Comparison of ENCODE assay signal across 8 cellular contexts in the genomic region with DNA sequence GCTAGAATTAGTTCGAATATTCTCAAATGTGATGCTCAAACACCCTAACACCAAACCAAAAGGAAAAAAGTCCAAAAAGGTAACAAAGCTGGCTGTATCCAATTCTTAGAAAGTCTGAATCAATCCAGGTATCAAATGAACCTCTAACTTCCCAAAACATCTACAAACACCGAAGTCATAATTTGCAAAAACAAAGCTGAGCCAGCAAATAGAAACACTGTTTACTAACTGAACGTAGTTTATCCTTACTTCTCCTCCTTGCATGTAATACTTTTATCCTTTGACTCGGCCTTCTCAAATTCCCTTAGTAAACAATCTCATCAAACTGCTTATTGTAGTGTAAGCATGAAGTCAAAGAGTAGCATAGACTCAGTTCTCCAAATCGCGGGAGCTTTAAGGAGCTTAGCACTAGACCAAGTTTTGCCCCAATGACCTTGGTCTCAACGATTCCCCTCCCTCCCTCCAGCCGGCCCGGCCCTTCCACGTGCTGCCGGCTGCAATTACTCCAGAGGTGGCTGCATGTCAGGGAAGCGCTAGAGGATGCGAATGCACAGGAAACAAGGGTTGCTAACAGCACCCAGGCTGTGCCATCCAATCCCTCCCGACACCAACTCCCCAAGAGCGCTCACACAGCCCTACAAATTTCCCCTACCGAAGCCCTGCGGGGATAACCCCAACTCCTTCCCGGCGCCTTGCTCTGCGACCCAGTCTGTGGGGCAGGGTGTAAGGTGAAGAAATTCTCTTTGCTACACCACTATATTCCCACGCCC. TPM values are rescaled to one million over a fixed set of nuclear protein-coding genes. Genes with fewer than 3 reads are reported as not detected.
DNase-seq lines count a peak whose midpoint lies in the region; ATAC-seq and TF ChIP-seq lines count a peak whose summit lies in the region.

No MANE protein-coding gene starts in this region.

- 1% methylated on average over 20 of the region's 21 CpGs for WGBS in SK-N-SH (ENCODE audit: low lambda C conversion rate)
- WGBS in liver = 3% methylated on average over 21 of the region's 21 CpGs

- peaks cover 57% of the 10 kb centered on the region for H3K79me2 ChIP-seq in SK-N-SH (ENCODE audit: insufficient read depth)

- no peaks in the 10 kb centered on the region for H3K27me3 ChIP-seq in SK-N-SH (ENCODE audit: insufficient read depth)
- H3K27me3 ChIP-seq in liver (ENCODE audit: control insufficient read depth in 4 of 4, insufficient read depth in 4 of 4, low read length in 3 of 4) = no peaks in the 10 kb centered on the region

- peak; percentile 35 for ATAC-seq in GM21529 (IDR thresholded peaks at IDR 0.05; ENCODE audit: unreplicated experiment)

- peak; percentile 50 for DNase-seq in GM03348 (ENCODE audit: low spot score)
- peak; percentile 40 for DNase-seq in HuH-7 (ENCODE audit: low spot score)
- peak; percentile 47 for DNase-seq in SK-N-SH
- DNase-seq in cerebellum (ENCODE audit: low spot score) = peak; percentile 5
- DNase-seq in stimulated activated CD8-positive, alpha-beta memory T cell treated with anti-CD3 and anti-CD28 coated beads, Interleukin-4, amount 100 ng/mL, for 48 hours = peak; percentile 51
- DNase-seq in NCI-H2107 (lab: John Stamatoyannopoulos, UW) = no peak

- H3K9ac ChIP-seq in SK-N-SH = peak overlapping the region; percentile 97
- H3K9ac ChIP-seq in liver (ENCODE audit: low read depth in 1 of 2, low read length in 2 of 2) = peak overlapping the region; percentile 48 to 64

- POLR2A ChIA-PET in SK-N-SH (lab: Yijun Ruan, JAX) = interaction anchor here (1.0 kb wide), 1 partner anchor 61 kb away, joined by 3 read pairs; no protein-coding TSS in a partner anchor

- peak overlapping the region; percentile 100 for H2AFZ ChIP-seq in SK-N-SH (ENCODE audit: low read depth)

- H3K4me2 ChIP-seq in SK-N-SH = peak overlapping the region; percentile 95

- peak overlapping the region; percentile 85 to 94 for H3K4me3 ChIP-seq in SK-N-SH (ENCODE audit: low read depth in 2 of 2, low read length in 1 of 2)
- H3K4me3 ChIP-seq in liver (ENCODE audit: low read depth in 1 of 3, low read length in 3 of 3) = peak overlapping the region; percentile 74 to 94 (median 93)

- H3K9me3 ChIP-seq in SK-N-SH (no peaks in the 10 kb centered on the region), liver (ENCODE audit: control insufficient read depth in 4 of 4, low read length in 3 of 4) (no peaks in the 10 kb centered on the region)

- TF ChIP-seq RAD21 in SK-N-SH (IDR thresholded peaks at IDR 0.05; ENCODE audit: low read length) (no peak), liver (IDR thresholded peaks at IDR 0.05) (no peak)

- peak overlapping the region; percentile 70 to 83 for H3K27ac ChIP-seq in SK-N-SH (ENCODE audit: low read depth in 2 of 2, low read length in 1 of 2)
- H3K27ac ChIP-seq in liver (ENCODE audit: low read depth in 1 of 2, low read length in 2 of 2) = peak overlapping the region; percentile 84 to 87

- peaks cover 10 to 13% of the 10 kb centered on the region in 2 experiments for H3K36me3 ChIP-seq in SK-N-SH (replicated peaks in 1 of 2; ENCODE audit: control insufficient read depth in 1 of 2, insufficient read depth in 2 of 2, low read length in 1 of 2)
- peaks cover 0 to 2% (median 0%) of the 10 kb centered on the region in 4 donors for H3K36me3 ChIP-seq in liver (ENCODE audit: control insufficient read depth in 4 of 4, insufficient read depth in 3 of 4, low read depth in 1 of 4, low read length in 3 of 4)

- no peaks in the 10 kb centered on the region for H4K20me1 ChIP-seq in SK-N-SH (ENCODE audit: insufficient read depth)

- TF ChIP-seq CTCF in SK-N-SH (IDR thresholded peaks at IDR 0.05) = no peak
- TF ChIP-seq CTCF in liver (IDR thresholded peaks at IDR 0.05; ENCODE audit: low read depth, low read length, missing input control) = no peak

- no peak for TF ChIP-seq EP300 in SK-N-SH (IDR thresholded peaks at IDR 0.05; ENCODE audit: borderline replicate concordance in 1 of 2, low read depth in 1 of 2, low read length in 1 of 2)

- H3K9me2 ChIP-seq in SK-N-SH = no peaks in the 10 kb centered on the region

- CTCF ChIA-PET in SK-N-SH (lab: Yijun Ruan, JAX) = interaction anchor here (0.6 kb wide), 1 partner anchor 11 kb away, joined by 3 read pairs; no protein-coding TSS in a partner anchor

- no peaks in the 10 kb centered on the region for H3F3A ChIP-seq in SK-N-SH (replicated peaks; ENCODE audit: insufficient read depth)

- H3K4me1 ChIP-seq in SK-N-SH (ENCODE audit: control insufficient read depth in 1 of 2, insufficient read depth in 2 of 2, low read depth in 1 of 2, low read length in 1 of 2) = peaks cover 2 to 8% of the 10 kb centered on the region in 2 experiments; a peak in 3 of 4 replicates
- H3K4me1 ChIP-seq in liver (ENCODE audit: control insufficient read depth in 4 of 4, insufficient read depth in 4 of 4, low read length in 3 of 4) = peaks cover 5 to 16% (median 10%) of the 10 kb centered on the region in 4 donors

TF ChIP-seq in SK-N-SH, 30 proteins besides CTCF, POLR2A, EP300 and RAD21 (continues in another document):
- no peak for TF ChIP-seq RXRA (IDR thresholded peaks at IDR 0.05; ENCODE audit: borderline replicate concordance, low read depth)
- no peak for TF ChIP-seq FOXM1 (IDR thresholded peaks at IDR 0.05; ENCODE audit: low read depth)
- TF ChIP-seq, protein P1, sequence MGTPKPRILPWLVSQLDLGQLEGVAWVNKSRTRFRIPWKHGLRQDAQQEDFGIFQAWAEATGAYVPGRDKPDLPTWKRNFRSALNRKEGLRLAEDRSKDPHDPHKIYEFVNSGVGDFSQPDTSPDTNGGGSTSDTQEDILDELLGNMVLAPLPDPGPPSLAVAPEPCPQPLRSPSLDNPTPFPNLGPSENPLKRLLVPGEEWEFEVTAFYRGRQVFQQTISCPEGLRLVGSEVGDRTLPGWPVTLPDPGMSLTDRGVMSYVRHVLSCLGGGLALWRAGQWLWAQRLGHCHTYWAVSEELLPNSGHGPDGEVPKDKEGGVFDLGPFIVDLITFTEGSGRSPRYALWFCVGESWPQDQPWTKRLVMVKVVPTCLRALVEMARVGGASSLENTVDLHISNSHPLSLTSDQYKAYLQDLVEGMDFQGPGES (IDR thresholded peaks at IDR 0.05; ENCODE audit: low read depth, low read length) = no peak
- TF ChIP-seq MXI1 (IDR thresholded peaks at IDR 0.05; ENCODE audit: low read depth, low read length) = peak; percentile 91
- TF ChIP-seq NRF1 (IDR thresholded peaks at IDR 0.05; ENCODE audit: low read depth, low read length) = no peak
- no peak for TF ChIP-seq TEAD4 (IDR thresholded peaks at IDR 0.05; ENCODE audit: borderline replicate concordance, insufficient read depth)
- no peak for TF ChIP-seq RCOR1 (IDR thresholded peaks at IDR 0.05; ENCODE audit: low read length)
- no peak for TF ChIP-seq ELF1 (IDR thresholded peaks at IDR 0.05)
- TF ChIP-seq, protein P2, sequence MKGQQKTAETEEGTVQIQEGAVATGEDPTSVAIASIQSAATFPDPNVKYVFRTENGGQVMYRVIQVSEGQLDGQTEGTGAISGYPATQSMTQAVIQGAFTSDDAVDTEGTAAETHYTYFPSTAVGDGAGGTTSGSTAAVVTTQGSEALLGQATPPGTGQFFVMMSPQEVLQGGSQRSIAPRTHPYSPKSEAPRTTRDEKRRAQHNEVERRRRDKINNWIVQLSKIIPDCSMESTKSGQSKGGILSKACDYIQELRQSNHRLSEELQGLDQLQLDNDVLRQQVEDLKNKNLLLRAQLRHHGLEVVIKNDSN (IDR thresholded peaks at IDR 0.05; ENCODE audit: borderline replicate concordance, low read depth) = no peak
- TF ChIP-seq, protein P3, sequence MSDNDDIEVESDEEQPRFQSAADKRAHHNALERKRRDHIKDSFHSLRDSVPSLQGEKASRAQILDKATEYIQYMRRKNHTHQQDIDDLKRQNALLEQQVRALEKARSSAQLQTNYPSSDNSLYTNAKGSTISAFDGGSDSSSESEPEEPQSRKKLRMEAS (IDR thresholded peaks at IDR 0.05; ENCODE audit: low read depth) = peak; percentile 86
- TF ChIP-seq TCF12 (IDR thresholded peaks at IDR 0.05) = no peak

TF ChIP-seq in liver, 16 proteins besides CTCF, POLR2A, EP300 and RAD21:
- TF ChIP-seq, protein P3 (IDR thresholded peaks at IDR 0.05) = peak; percentile 75
- no peak for TF ChIP-seq SP1 (IDR thresholded peaks at IDR 0.05)
- TF ChIP-seq, protein P4, sequence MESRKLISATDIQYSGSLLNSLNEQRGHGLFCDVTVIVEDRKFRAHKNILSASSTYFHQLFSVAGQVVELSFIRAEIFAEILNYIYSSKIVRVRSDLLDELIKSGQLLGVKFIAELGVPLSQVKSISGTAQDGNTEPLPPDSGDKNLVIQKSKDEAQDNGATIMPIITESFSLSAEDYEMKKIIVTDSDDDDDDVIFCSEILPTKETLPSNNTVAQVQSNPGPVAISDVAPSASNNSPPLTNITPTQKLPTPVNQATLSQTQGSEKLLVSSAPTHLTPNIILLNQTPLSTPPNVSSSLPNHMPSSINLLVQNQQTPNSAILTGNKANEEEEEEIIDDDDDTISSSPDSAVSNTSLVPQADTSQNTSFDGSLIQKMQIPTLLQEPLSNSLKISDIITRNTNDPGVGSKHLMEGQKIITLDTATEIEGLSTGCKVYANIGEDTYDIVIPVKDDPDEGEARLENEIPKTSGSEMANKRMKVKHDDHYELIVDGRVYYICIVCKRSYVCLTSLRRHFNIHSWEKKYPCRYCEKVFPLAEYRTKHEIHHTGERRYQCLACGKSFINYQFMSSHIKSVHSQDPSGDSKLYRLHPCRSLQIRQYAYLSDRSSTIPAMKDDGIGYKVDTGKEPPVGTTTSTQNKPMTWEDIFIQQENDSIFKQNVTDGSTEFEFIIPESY (IDR thresholded peaks at IDR 0.05) = peak; percentile 21

RNA-seq across cellular contexts. Expression of a gene that starts 0.7 kb away (rescaled TPM):
- polyA plus RNA-seq in SK-N-SH (2012; rRNA removed) = 4.2 and 5.2 TPM in 2 replicates
- polyA plus RNA-seq in SK-N-SH (2012; cell fraction: cytosol; rRNA removed) = 4.2 and 4.5 TPM in 2 replicates
- polyA plus RNA-seq in SK-N-SH (2012; cell fraction: nucleus; rRNA removed) = 6.3 and 13.0 TPM in 2 replicates
- total RNA-seq in cerebellum = 33.5 TPM
- total RNA-seq in liver = 10 to 100 TPM; 11.8 to 12.5 TPM
- polyA plus RNA-seq in liver = 1 to 10 TPM; 2.5 to 3.3 TPM
